Comparison of ENCODE assay signal across 18 cellular contexts in genomic region chr7:73509463-73509862, GRCh38.
"Had no signal": no experiment of that assay in that cellular context is flagged by ENCODE, and none has a peak within 500 bp of the region (broad histone marks: within the 10 kb centered on the region; RNA-seq: fewer than 3 reads in every experiment).

No MANE protein-coding gene starts in this region.

- H3K9me3 ChIP-seq: adrenal gland, neutrophil, tibial artery, uterus had no signal

- H3K27me3 ChIP-seq: adrenal gland, neutrophil, tibial artery, uterus had no signal

- H3K36me3 ChIP-seq: uterus had no signal

- H3K4me3 ChIP-seq: adrenal gland, tibial artery, uterus had no signal

- H3K27ac ChIP-seq: adrenal gland, neutrophil, parathyroid adenoma, tibial artery, uterus had no signal

- DNase-seq: activated CD4-positive, alpha-beta T cell treated with anti-CD3 and anti-CD28 coated beads, Interleukin-2, amount 50 U/mL, for 48 hours; activated gamma-delta T cell treated with Interleukin-2 at 50 U/mL for 16 hours; cerebellar nuclear complex; cortex of kidney; immature natural killer cell; left colon; mesendoderm; naive thymus-derived CD8-positive, alpha-beta T cell; retina; stimulated activated CD4-positive, alpha-beta T cell treated with anti-CD3 and anti-CD28 coated beads, Interleukin-2, amount 100 ng/mL, for 24 hours; stimulated activated naive CD4-positive, alpha-beta T cell treated with Interleukin-2 at 50 U/mL for 16 hours; T-helper 1 cell; T-helper 9 cell; tibial artery; uterus had no signal

- H3K4me1 ChIP-seq: uterus had no signal
